ENCODE assay signal across 19 cellular contexts in the genomic region with DNA sequence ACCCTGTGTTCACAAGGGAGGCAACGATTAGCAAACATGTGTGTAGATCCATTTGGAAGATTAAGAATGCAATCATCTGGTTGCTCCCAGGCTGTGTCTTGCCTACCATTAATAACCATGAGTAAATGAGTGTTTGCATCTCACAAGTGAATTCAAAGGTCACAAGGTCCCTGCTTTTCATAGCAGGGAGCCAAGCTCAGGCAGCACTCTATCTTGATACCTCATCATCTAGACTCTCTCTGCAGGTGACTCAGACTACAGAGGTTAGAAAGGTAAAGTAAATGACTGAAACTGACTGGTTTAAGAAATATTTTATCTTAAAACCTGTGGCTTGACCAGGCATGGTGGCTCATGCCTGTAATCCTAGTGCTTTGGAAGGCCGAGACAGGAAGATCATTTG. TPM values are rescaled to one million over a fixed set of nuclear protein-coding genes. Genes with fewer than 3 reads are reported as not detected.
DNase-seq lines count a peak whose midpoint lies in the region; ATAC-seq, FAIRE-seq and TF ChIP-seq lines count a peak whose summit lies in the region.
"Had no signal": no experiment of that assay in that cellular context is flagged by ENCODE, and none has a peak within 500 bp of the region (broad histone marks: within the 10 kb centered on the region; RNA-seq: fewer than 3 reads in every experiment).

No MANE protein-coding gene starts in this region.

- H3F3A ChIP-seq in SK-N-SH (replicated peaks; ENCODE audit: insufficient read depth): no peaks in the 10 kb centered on the region

- H3K36me3 ChIP-seq in SK-N-SH (replicated peaks in 1 of 2; ENCODE audit: control insufficient read depth in 1 of 2, insufficient read depth in 2 of 2, low read length in 1 of 2) (no peaks in the 10 kb centered on the region), keratinocyte (ENCODE audit: control insufficient read depth in 2 of 2, extremely low read depth in 1 of 2, insufficient read depth in 2 of 2, low read length in 2 of 2) (no peaks in the 10 kb centered on the region), transverse colon (no peaks in the 10 kb centered on the region)
- H3K36me3 ChIP-seq: BLaER1 treated with 17β-estradiol and CSF1 and Interleukin-3, amounts not matched to agents 10 nM and 100 nM; HAP-1; SJSA1 had no signal

- DNase-seq in SK-N-SH (peak; percentile 31), RCC 7860 (ENCODE audit: low spot score) (peak; percentile 64), keratinocyte (ENCODE audit: low read depth, low spot score) (no peak), anterior cingulate cortex (lab: John Stamatoyannopoulos, UW) (no peak), transverse colon (no peak)
- DNase-seq: DMS79 treated with DMSO at 0.1 percent for 48 hours, NCI-H1694, NCI-H345, NCI-H526 treated with DMSO at 0.1 percent for 48 hours, OCI-M1 had no signal

- H3K4me1 ChIP-seq in SK-N-SH (ENCODE audit: control insufficient read depth in 1 of 2, insufficient read depth in 2 of 2, low read depth in 1 of 2, low read length in 1 of 2): peaks cover 0 to 3% of the 10 kb centered on the region in 2 experiments; a peak in 1 of 4 replicates
- H3K4me1 ChIP-seq in keratinocyte (ENCODE audit: control insufficient read depth, extremely low read depth, insufficient read depth, low read length): peaks cover 2% of the 10 kb centered on the region
- no peaks in the 10 kb centered on the region for H3K4me1 ChIP-seq in transverse colon
- H3K4me1 ChIP-seq: HAP-1, SJSA1 had no signal

- H3K4me3 ChIP-seq in SK-N-SH (ENCODE audit: low read depth in 2 of 2, low read length in 1 of 2) (no peak overlapping the region), keratinocyte (ENCODE audit: control insufficient read depth in 2 of 3, extremely low read depth in 1 of 3, insufficient read depth in 2 of 3, low read depth in 1 of 3, low read length in 3 of 3) (no peak overlapping the region), transverse colon (no peak overlapping the region)
- H3K4me3 ChIP-seq: BLaER1 treated with 17β-estradiol and CSF1 and Interleukin-3, amounts not matched to agents 10 nM and 100 nM; HAP-1; K562; SJSA1 had no signal

- no peaks in the 10 kb centered on the region for H3K9me3 ChIP-seq in SK-N-SH
- no peaks in the 10 kb centered on the region for H3K9me3 ChIP-seq in keratinocyte (ENCODE audit: control insufficient read depth, low read depth, low read length)
- H3K9me3 ChIP-seq in transverse colon: no peaks in the 10 kb centered on the region
- H3K9me3 ChIP-seq: BLaER1 treated with 17β-estradiol and CSF1 and Interleukin-3, amounts not matched to agents 10 nM and 100 nM; HAP-1; SJSA1 had no signal

- H3K4me2 ChIP-seq in SK-N-SH (no peak overlapping the region), keratinocyte (ENCODE audit: control insufficient read depth, extremely low read depth, insufficient read depth, low read depth, low read length) (no peak overlapping the region)
- H3K4me2 ChIP-seq: BLaER1 treated with 17β-estradiol and CSF1 and Interleukin-3, amounts not matched to agents 10 nM and 100 nM had no signal

- dilution Hi-C loops in keratinocyte (cut with MboI; ENCODE audit: extremely low pct_ligation_motif_present, low sequenced_read_pairs): no loop called here

- 41% methylated on average over 2 of the region's 2 CpGs for WGBS in SK-N-SH (ENCODE audit: low lambda C conversion rate)
- WGBS in transverse colon (ENCODE audit: low coverage in 1 of 2), 2 donors: 89 to 100% methylated on average over 1 to 2 of the region's 2 CpGs

- no peak overlapping the region for H3K9ac ChIP-seq in SK-N-SH
- no peak overlapping the region for H3K9ac ChIP-seq in keratinocyte (ENCODE audit: control insufficient read depth, extremely low read depth, insufficient read depth, low read length)
- H3K9ac ChIP-seq: BLaER1 treated with 17β-estradiol and CSF1 and Interleukin-3, amounts not matched to agents 10 nM and 100 nM had no signal

- no peak for TF ChIP-seq POLR2A in transverse colon (IDR thresholded peaks at IDR 0.05)

- in situ Hi-C loops in transverse colon (cut with MboI; ENCODE audit: low pct_ligation_motif_present in 1 of 4, low pct_unique_long_range_greater_than_20kb in 1 of 4, low sequenced_read_pairs in 3 of 4): no loop called here

- H3K27me3 ChIP-seq in SK-N-SH (ENCODE audit: insufficient read depth) (no peaks in the 10 kb centered on the region), keratinocyte (ENCODE audit: control insufficient read depth, extremely low read depth, insufficient read depth, low read length) (peaks cover 4% of the 10 kb centered on the region), transverse colon (no peaks in the 10 kb centered on the region)
- H3K27me3 ChIP-seq: BLaER1 treated with 17β-estradiol and CSF1 and Interleukin-3, amounts not matched to agents 10 nM and 100 nM had no signal

- no peak for ATAC-seq in SK-N-SH treated with all-trans-retinoic acid at 6 μM for 48 hours
- ATAC-seq in HG02938 (IDR thresholded peaks at IDR 0.05; ENCODE audit: unreplicated experiment): no peak
- ATAC-seq in GM18502 (IDR thresholded peaks at IDR 0.05; ENCODE audit: poor library complexity, unreplicated experiment): no peak
- ATAC-seq: K562 had no signal

- H2AFZ ChIP-seq in SK-N-SH (ENCODE audit: low read depth) (no peak overlapping the region), keratinocyte (ENCODE audit: control insufficient read depth, low read length) (no peak overlapping the region)

- H3K27ac ChIP-seq in SK-N-SH (ENCODE audit: low read depth in 2 of 2, low read length in 1 of 2): peak overlapping the region in 1 of 2 experiments; percentile 2; a peak in 1 of 4 replicates
- H3K27ac ChIP-seq in keratinocyte (ENCODE audit: control insufficient read depth, insufficient read depth, low read length): no peak overlapping the region
- no peak overlapping the region for H3K27ac ChIP-seq in transverse colon
- H3K27ac ChIP-seq: BLaER1 treated with 17β-estradiol and CSF1 and Interleukin-3, amounts not matched to agents 10 nM and 100 nM; SJSA1 had no signal

- intact Hi-C loops in transverse colon (cut with DNase I; ENCODE audit: low total_unique reads): no loop called here

- H3K9me2 ChIP-seq in SK-N-SH: no peaks in the 10 kb centered on the region

- CTCF ChIA-PET in SK-N-SH (lab: Yijun Ruan, JAX): interaction anchor here (1.0 to 1.9 kb wide), 3 partner anchors 19 to 71 kb away, joined by 3 to 5 read pairs (median 4); no protein-coding TSS in a partner anchor

- H4K20me1 ChIP-seq in SK-N-SH (ENCODE audit: insufficient read depth) (no peaks in the 10 kb centered on the region), keratinocyte (ENCODE audit: control insufficient read depth, extremely low read depth, insufficient read depth, low read length) (no peaks in the 10 kb centered on the region)
- H4K20me1 ChIP-seq: BLaER1 treated with 17β-estradiol and CSF1 and Interleukin-3, amounts not matched to agents 10 nM and 100 nM had no signal

- no peak for TF ChIP-seq RAD21 in SK-N-SH (IDR thresholded peaks at IDR 0.05; ENCODE audit: low read length)

- TF ChIP-seq CTCF in SK-N-SH (IDR thresholded peaks at IDR 0.05) (no peak), keratinocyte (optimal IDR thresholded peaks at IDR 0.05 in 1 of 3, IDR thresholded peaks at IDR 0.05 in 1 of 3, conservative IDR thresholded peaks at IDR 0.05 in 1 of 3; ENCODE audit: extremely low read depth in 1 of 3, insufficient read depth in 2 of 3, low read length in 3 of 3) (no peak), transverse colon (IDR thresholded peaks at IDR 0.05) (no peak)

- no peak for TF ChIP-seq EP300 in SK-N-SH (IDR thresholded peaks at IDR 0.05; ENCODE audit: borderline replicate concordance in 1 of 2, low read depth in 1 of 2, low read length in 1 of 2)
- TF ChIP-seq EP300 in transverse colon (IDR thresholded peaks at IDR 0.05; ENCODE audit: low read depth): no peak

- H3K9me1 ChIP-seq in keratinocyte (ENCODE audit: control insufficient read depth, extremely low read depth, insufficient read depth, low read length): no peaks in the 10 kb centered on the region

- FAIRE-seq in RCC 7860 (lab: Jason Lieb, UNC) (no peak), keratinocyte (lab: Jason Lieb, UNC) (peak; percentile 57)
- FAIRE-seq: A204.1, K562 had no signal

- POLR2A ChIA-PET in SK-N-SH (lab: Yijun Ruan, JAX): no interaction called here

- H3K79me2 ChIP-seq in SK-N-SH (ENCODE audit: insufficient read depth): no peaks in the 10 kb centered on the region
- H3K79me2 ChIP-seq in keratinocyte (ENCODE audit: control insufficient read depth, insufficient read depth, low read length): no peaks in the 10 kb centered on the region

TF ChIP-seq in SK-N-SH, 30 proteins besides CTCF, POLR2A, EP300 and RAD21 (continues in another document):
- no peak for TF ChIP-seq POLR2AphosphoS5 (IDR thresholded peaks at IDR 0.05; ENCODE audit: low read depth, low read length)
- 0 out of 2 replicates have a peak, but pooled peaks have one; percentile 10 for TF ChIP-seq MXI1 (IDR thresholded peaks at IDR 0.05; ENCODE audit: low read depth, low read length)

RNA-seq across cellular contexts. Expression of a gene that starts 25.3 kb away (rescaled TPM):
- polyA plus RNA-seq in SK-N-SH (2012; rRNA removed): not detected in 2 replicates
- polyA plus RNA-seq in SK-N-SH (2012; cell fraction: cytosol; rRNA removed): not detected in 2 replicates
- 0.04 and 0.16 TPM in 2 replicates for polyA plus RNA-seq in SK-N-SH (2012; cell fraction: nucleus; rRNA removed)
- 0.05 TPM in 1 of 3 replicates, not detected in the others for polyA plus RNA-seq in keratinocyte
- not detected for polyA plus RNA-seq in keratinocyte (2011; ENCODE audit: low read depth)
- polyA plus RNA-seq in keratinocyte (2011; cell fraction: cytosol; rRNA removed): not detected in 2 replicates
- polyA plus RNA-seq in keratinocyte (2011; cell fraction: nucleus; rRNA removed): 0.04 and 0.31 TPM in 2 replicates
- not detected in 2 replicates for polyA plus RNA-seq in keratinocyte (2012; ENCODE audit: low replicate concordance)
- polyA minus RNA-seq in keratinocyte: not detected in 3 replicates
- polyA minus RNA-seq in keratinocyte (2011; cell fraction: cytosol; rRNA and poly(A)+ RNA removed): not detected
- not detected in 2 replicates for polyA minus RNA-seq in keratinocyte (2011; cell fraction: nucleus; rRNA and poly(A)+ RNA removed)
- total RNA-seq in transverse colon: under 1 TPM in 1 of 4 donors, not detected in 3; 0.14 TPM
- total RNA-seq: K562, SJSA1 had no signal
- polyA plus RNA-seq: K562 had no signal

RNA-seq across cellular contexts. Expression of a gene that starts 44.6 kb away (rescaled TPM):
- polyA plus RNA-seq in SK-N-SH (2012; rRNA removed) (not detected in 2 replicates), keratinocyte (not detected in 3 replicates)
- not detected in 2 replicates for polyA plus RNA-seq in SK-N-SH (2012; cell fraction: cytosol; rRNA removed)
- not detected in 2 replicates for polyA plus RNA-seq in SK-N-SH (2012; cell fraction: nucleus; rRNA removed)
- not detected for polyA plus RNA-seq in keratinocyte (2011; ENCODE audit: low read depth)
- polyA plus RNA-seq in keratinocyte (2011; cell fraction: cytosol; rRNA removed): not detected in 2 replicates
- polyA plus RNA-seq in keratinocyte (2011; cell fraction: nucleus; rRNA removed): not detected in 2 replicates
- polyA plus RNA-seq in keratinocyte (2012; ENCODE audit: low replicate concordance): not detected in 2 replicates
- polyA minus RNA-seq in keratinocyte: 0.33 TPM in 1 of 3 replicates, not detected in the others
- not detected for polyA minus RNA-seq in keratinocyte (2011; cell fraction: cytosol; rRNA and poly(A)+ RNA removed)
- not detected in 2 replicates for polyA minus RNA-seq in keratinocyte (2011; cell fraction: nucleus; rRNA and poly(A)+ RNA removed)
- total RNA-seq in transverse colon: not detected
- total RNA-seq: G401, SJSA1 had no signal

Comparison
In these comparisons a context has a peak if more than half of its experiments do, and no peak if none do; other contexts are left out.
1. DNase-seq: peak in SK-N-SH (single experiment) and RCC 7860 (single experiment); none in keratinocyte (single experiment), anterior cingulate cortex (0 of 58) and transverse colon (single experiment).